ENCODE assay signal across 9 cellular contexts in genomic region chr10:126598009-126598408, GRCh38.
DNase-seq lines count a peak whose midpoint lies in the region; ATAC-seq lines count a peak whose summit lies in the region.
"Had no signal": no experiment of that assay in that cellular context is flagged by ENCODE, and none has a peak within 500 bp of the region (broad histone marks: within the 10 kb centered on the region; RNA-seq: fewer than 3 reads in every experiment).

No MANE protein-coding gene starts in this region.

- intact Hi-C loops in left colon (cut with DNase I, micrococcal nuclease) = no loop called here

- peak; percentile 66 for ATAC-seq in left colon
- ATAC-seq in HG03571 (IDR thresholded peaks at IDR 0.05; ENCODE audit: unreplicated experiment) = no peak
- ATAC-seq in GM18517 (IDR thresholded peaks at IDR 0.05; ENCODE audit: unreplicated experiment) = no peak

- no peak overlapping the region for H3K27ac ChIP-seq in Karpas-422 (ENCODE audit: low read length)
- H3K27ac ChIP-seq: heart left ventricle had no signal

- no peak overlapping the region for H3K9ac ChIP-seq in Karpas-422 (ENCODE audit: low read length)

- H4K20me1 ChIP-seq in Karpas-422 (ENCODE audit: insufficient read depth, low read depth, low read length) = no peaks in the 10 kb centered on the region

- H2AFZ ChIP-seq in Karpas-422 (ENCODE audit: low read length) = no peak overlapping the region

- no peaks in the 10 kb centered on the region for H3K36me3 ChIP-seq in Karpas-422 (ENCODE audit: insufficient read depth, low read length)
- H3K36me3 ChIP-seq: heart left ventricle had no signal

- no peaks in the 10 kb centered on the region for H3K79me2 ChIP-seq in Karpas-422 (ENCODE audit: low read length)

- H3K4me1 ChIP-seq in Karpas-422 (ENCODE audit: low read length) = no peaks in the 10 kb centered on the region
- H3K4me1 ChIP-seq: heart left ventricle had no signal

- no peaks in the 10 kb centered on the region for H3K27me3 ChIP-seq in Karpas-422 (ENCODE audit: low read length)

- no peak overlapping the region for H3K4me2 ChIP-seq in Karpas-422 (ENCODE audit: low read depth, low read length, poor library complexity, severe bottlenecking)

- no peaks in the 10 kb centered on the region for H3K9me2 ChIP-seq in Karpas-422 (replicated peaks; ENCODE audit: insufficient read depth, low read length)

- H3K9me3 ChIP-seq in Karpas-422 (ENCODE audit: low read length) = no peaks in the 10 kb centered on the region
- H3K9me3 ChIP-seq: heart left ventricle had no signal

- no peak overlapping the region for H3K4me3 ChIP-seq in Karpas-422 (ENCODE audit: low read length)
- H3K4me3 ChIP-seq: heart left ventricle had no signal

- DNase-seq in AG08396 (ENCODE audit: low spot score) (peak; percentile 36), GM04504 (ENCODE audit: low read depth) (peak; percentile 5), Karpas-422 (peak; percentile 73), amniotic epithelial cell (ENCODE audit: low read depth) (peak; percentile 1), left colon (peak; percentile 30 to 50)
- DNase-seq in stimulated activated naive CD4-positive, alpha-beta T cell (lab: John Stamatoyannopoulos, UW) = no peak

Comparison
In these comparisons a context has a peak if more than half of its experiments do, and no peak if none do; other contexts are left out.
1. DNase-seq: peak in AG08396 (single experiment), GM04504 (single experiment), Karpas-422 (single experiment), amniotic epithelial cell (single experiment) and left colon (2 of 2); none in stimulated activated naive CD4-positive, alpha-beta T cell (0 of 6).